ENCODE assay signal across 8 cellular contexts in the genomic region with DNA sequence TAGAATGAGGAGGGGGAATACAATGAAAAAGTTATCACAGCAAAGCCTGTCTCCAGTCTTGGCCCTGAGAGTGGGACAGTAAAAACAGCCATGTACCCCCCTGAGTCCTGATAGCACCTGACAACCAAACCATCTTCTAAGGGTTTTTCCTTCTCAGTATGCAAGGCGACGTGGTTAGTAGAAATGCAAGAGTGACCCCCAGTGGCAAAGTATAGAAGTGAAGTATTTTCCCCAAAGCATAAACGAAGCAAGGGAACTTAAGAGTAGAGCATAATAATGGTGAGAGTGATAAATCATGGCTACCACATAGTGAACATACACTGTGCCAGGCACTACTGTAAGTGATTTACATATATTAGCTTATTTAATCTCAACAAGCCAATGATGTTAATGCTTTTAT. TPM values are rescaled to one million over a fixed set of nuclear protein-coding genes. Genes with fewer than 3 reads are reported as not detected.
DNase-seq lines count a peak whose midpoint lies in the region; ATAC-seq and TF ChIP-seq lines count a peak whose summit lies in the region.
"Had no signal": no experiment of that assay in that cellular context is flagged by ENCODE, and none has a peak within 500 bp of the region (broad histone marks: within the 10 kb centered on the region; RNA-seq: fewer than 3 reads in every experiment).

No MANE protein-coding gene starts in this region.

- H3K36me3 ChIP-seq in Loucy (ENCODE audit: insufficient read depth, low read length), result no peaks in the 10 kb centered on the region
- H3K36me3 ChIP-seq in adipocyte (ENCODE audit: control insufficient read depth, insufficient read depth, low read length, severe bottlenecking), result no peaks in the 10 kb centered on the region

- H3K9ac ChIP-seq in Loucy (ENCODE audit: low read depth, low read length, poor library complexity, severe bottlenecking), result no peak overlapping the region
- H3K9ac ChIP-seq in adipocyte (ENCODE audit: low read length), result no peak overlapping the region

- no peaks in the 10 kb centered on the region for H4K20me1 ChIP-seq in Loucy (ENCODE audit: insufficient read depth, low read length, poor library complexity, severe bottlenecking)

- no peaks in the 10 kb centered on the region for H3K9me2 ChIP-seq in Loucy (replicated peaks; ENCODE audit: low read depth, low read length)

- no peak overlapping the region for H3K4me2 ChIP-seq in Loucy (ENCODE audit: low read depth, low read length, poor library complexity, severe bottlenecking)

- no peak overlapping the region for H3K4me3 ChIP-seq in Loucy (ENCODE audit: low read length, poor library complexity, severe bottlenecking)
- no peak overlapping the region for H3K4me3 ChIP-seq in adipocyte (ENCODE audit: low read length)

- H3K9me3 ChIP-seq in Loucy (ENCODE audit: insufficient read depth, low read depth, low read length), result no peaks in the 10 kb centered on the region
- no peaks in the 10 kb centered on the region for H3K9me3 ChIP-seq in adipocyte (ENCODE audit: control insufficient read depth, low read length)

- TF ChIP-seq CTCF in Loucy (conservative IDR thresholded peaks at IDR 0.05; ENCODE audit: low read length), result peak; percentile 59

- 0 out of 2 replicates have a peak overlapping the region, but pooled peaks have one; percentile 36 for H2AFZ ChIP-seq in Loucy (ENCODE audit: low read length)

- ATAC-seq in GM21381 (IDR thresholded peaks at IDR 0.05; ENCODE audit: unreplicated experiment) (peak; percentile 48), left lobe of liver (peak; percentile 83)
- ATAC-seq: activated T-cell treated with anti-CD3 and anti-CD28 coated beads, Interleukin-2, amount 50 U/mL, for 72 hours had no signal

- no peaks in the 10 kb centered on the region for H3K79me2 ChIP-seq in Loucy (ENCODE audit: insufficient read depth, low read length)

- H3F3A ChIP-seq in Loucy (ENCODE audit: low read depth), result no peaks in the 10 kb centered on the region

- H3K27me3 ChIP-seq in Loucy (ENCODE audit: insufficient read depth, low read length, poor library complexity, severe bottlenecking) (no peaks in the 10 kb centered on the region), adipocyte (replicated peaks; ENCODE audit: control insufficient read depth, insufficient read depth, low read length) (peaks cover 27% of the 10 kb centered on the region)

- intact Hi-C loops in posterior vena cava (cut with DNase I), result no loop called here

- DNase-seq in GM03348 (ENCODE audit: low spot score) (peak; percentile 6), adipocyte (ENCODE audit: low read depth) (peak; percentile 72), left lobe of liver (ENCODE audit: low spot score) (no peak), posterior vena cava (ENCODE audit: low spot score) (no peak)
- no peak for DNase-seq in activated T-cell treated with anti-CD3 and anti-CD28 coated beads, Interleukin-2, amount 50 U/mL, for 1 hour

- H3K4me1 ChIP-seq in Loucy (ENCODE audit: insufficient read depth, low read length, poor library complexity, severe bottlenecking) (no peaks in the 10 kb centered on the region), adipocyte (ENCODE audit: control insufficient read depth, insufficient read depth, low read length) (no peaks in the 10 kb centered on the region)

RNA-seq across cellular contexts. Expression of a gene that starts 52.8 kb away (rescaled TPM):
- total RNA-seq in left lobe of liver (not detected), posterior vena cava (not detected)
- total RNA-seq: activated T-cell treated with anti-CD3 and anti-CD28 coated beads, Interleukin-2, amount 50 U/mL, for 72 hours had no signal

Comparison
In these comparisons a context has a peak if more than half of its experiments do, and no peak if none do; other contexts are left out.
1. DNase-seq: peak in GM03348 (single experiment) and adipocyte (single experiment); none in left lobe of liver (single experiment), activated T-cell treated with anti-CD3 and anti-CD28 coated beads, Interleukin-2, amount 50 U/mL, for 1 hour (single experiment) and posterior vena cava (single experiment).